ENCODE assay signal across 24 cellular contexts in the genomic region with DNA sequence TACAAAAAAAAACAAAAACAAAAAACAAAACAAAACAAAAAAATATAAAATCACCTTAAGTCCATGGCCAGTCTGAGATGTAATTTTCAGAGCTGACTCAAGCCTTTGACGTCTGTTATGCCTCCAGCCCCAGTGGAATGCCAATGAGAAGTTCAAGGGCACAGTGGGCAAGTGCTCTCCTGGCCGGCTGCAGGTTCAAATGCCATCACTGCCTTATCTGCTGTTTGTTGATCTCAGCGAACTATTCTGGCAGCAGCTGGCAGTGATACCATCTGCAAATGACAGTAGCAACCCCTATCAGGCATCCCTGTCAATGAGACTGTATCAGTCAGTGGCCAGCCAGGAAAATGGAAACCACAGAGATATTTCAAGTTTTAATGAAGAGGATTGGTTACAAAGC.
"Had no signal": no experiment of that assay in that cellular context is flagged by ENCODE, and none has a peak within 500 bp of the region (broad histone marks: within the 10 kb centered on the region; RNA-seq: fewer than 3 reads in every experiment).

No MANE protein-coding gene starts in this region.

- DNase-seq: cerebellar nuclear complex; cortex of kidney; effector memory CD8-positive, alpha-beta T cell; esophagus squamous epithelium; foreskin melanocyte; glutamatergic neuron; hypothalamus; immature natural killer cell; left lung; lower lobe of right lung; natural killer cell; pancreas; sigmoid colon; spleen; stimulated activated CD4-positive, alpha-beta T cell treated with anti-CD3 and anti-CD28 coated beads, Interleukin-4, amount 100 ng/mL, for 4 hours; stimulated activated naive CD8-positive, alpha-beta T cell treated with anti-CD3 and anti-CD28 coated beads, Interleukin-15, Interleukin-2, amounts not matched to agents 100 U/mL and 50 U/mL, for 24 hours; substantia nigra; testis; tibial artery had no signal

- H3K4me3 ChIP-seq: esophagus squamous epithelium, left lung, lower lobe of right lung, pancreas, sigmoid colon, skin epidermis, spleen, testis, tibial artery had no signal

- H3K27ac ChIP-seq: esophagus squamous epithelium, left lung, lower lobe of right lung, neutrophil, pancreas, sigmoid colon, skin epidermis, spleen, testis, tibial artery had no signal

- H3K9me3 ChIP-seq: esophagus squamous epithelium, left lung, lower lobe of right lung, neutrophil, pancreas, sigmoid colon, testis, tibial artery had no signal

- ATAC-seq: effector memory CD8-positive, alpha-beta T cell; left lung; lower lobe of right lung; natural killer cell; pancreas; stimulated activated memory B cell treated with anti-CD40 and anti-IgM and Interleukin-4, amounts not matched to agents 10 μg/mL and 1 μg/mL and 100 μg/mL, for 72 hours; stimulated activated naive CD8-positive, alpha-beta T cell treated with anti-CD3 and anti-CD28 coated beads, Interleukin-15, Interleukin-2, amounts not matched to agents 100 U/mL and 50 U/mL, for 24 hours had no signal

- H3K36me3 ChIP-seq: esophagus squamous epithelium, left lung, lower lobe of right lung, neutrophil, pancreas, sigmoid colon, spleen, tibial artery had no signal

- H3K4me1 ChIP-seq: esophagus squamous epithelium, left lung, lower lobe of right lung, pancreas, sigmoid colon, spleen, testis, tibial artery had no signal

- H3K27me3 ChIP-seq: esophagus squamous epithelium, left lung, neutrophil, pancreas, sigmoid colon, spleen, testis, tibial artery had no signal

- FAIRE-seq: endometrium, keratinocyte, pancreas had no signal
